ENCODE assay signal across 26 cellular contexts in the genomic region with DNA sequence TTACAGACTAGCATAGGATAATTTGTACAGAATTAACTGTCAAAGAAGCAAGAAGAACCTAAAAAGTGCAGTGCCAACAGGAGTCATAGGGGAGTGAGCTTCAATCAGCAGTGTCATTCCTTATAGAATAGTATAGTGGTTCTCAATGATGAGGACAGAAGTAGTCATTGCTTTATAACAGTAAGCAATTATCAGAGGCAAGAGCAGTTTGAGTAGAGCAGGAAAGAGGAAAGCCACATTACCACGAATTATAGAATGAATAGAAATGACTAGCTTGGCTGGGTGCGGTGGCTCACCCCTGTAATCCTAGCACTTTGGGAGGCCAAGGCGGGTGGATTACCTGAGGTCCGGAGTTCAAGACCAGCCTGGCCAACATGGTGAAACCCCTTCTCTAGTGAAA.
DNase-seq lines count a peak whose midpoint lies in the region; ATAC-seq, FAIRE-seq and TF ChIP-seq lines count a peak whose summit lies in the region.
"Had no signal": no experiment of that assay in that cellular context is flagged by ENCODE, and none has a peak within 500 bp of the region (broad histone marks: within the 10 kb centered on the region; RNA-seq: fewer than 3 reads in every experiment).

No MANE protein-coding gene starts in this region.

- no peak overlapping the region for H3K4me3 Mint-ChIP-seq in mesothelial cell of epicardium
- H3K4me3 Mint-ChIP-seq: CD14-positive monocyte; CD4-positive, alpha-beta T cell; CD8-positive, alpha-beta memory T cell; GM23338; HFFc6 had no signal

- H3K79me2 ChIP-seq in Loucy (ENCODE audit: insufficient read depth, low read length) = no peaks in the 10 kb centered on the region

- FAIRE-seq in H54 (lab: Jason Lieb, UNC) = peak; percentile 20
- FAIRE-seq: A549, D721Med, GM12891, GM18507 had no signal

- TF ChIP-seq POLR2A in H54 (IDR thresholded peaks at IDR 0.05; ENCODE audit: low read depth, low read length) = no peak

- H3K9ac ChIP-seq in Loucy (ENCODE audit: low read depth, low read length, poor library complexity, severe bottlenecking) = peak overlapping the region; percentile 48
- H3K9ac ChIP-seq: BLaER1 treated with 17β-estradiol and CSF1 and Interleukin-3, amounts not matched to agents 10 nM and 100 nM had no signal

- TF ChIP-seq CTCF in Loucy (conservative IDR thresholded peaks at IDR 0.05; ENCODE audit: low read length) (no peak), mesothelial cell of epicardium (IDR thresholded peaks at IDR 0.05; ENCODE audit: unreplicated experiment) (no peak)

- H4K20me1 ChIP-seq in Loucy (ENCODE audit: insufficient read depth, low read length, poor library complexity, severe bottlenecking) = no peaks in the 10 kb centered on the region
- H4K20me1 ChIP-seq: BLaER1 treated with 17β-estradiol and CSF1 and Interleukin-3, amounts not matched to agents 10 nM and 100 nM had no signal

- H3K36me3 Mint-ChIP-seq in activated naive CD4-positive, alpha-beta T cell treated with anti-CD3 and anti-CD28 coated beads, Interleukin-2, amount 50 U/mL, for 72 hours = no peaks in the 10 kb centered on the region
- peaks cover 12% of the 10 kb centered on the region for H3K36me3 Mint-ChIP-seq in mesothelial cell of epicardium
- H3K36me3 Mint-ChIP-seq: CD14-positive monocyte had no signal

- no peaks in the 10 kb centered on the region for H3K9me3 Mint-ChIP-seq in activated naive CD4-positive, alpha-beta T cell treated with anti-CD3 and anti-CD28 coated beads, Interleukin-2, amount 50 U/mL, for 72 hours
- H3K9me3 Mint-ChIP-seq in mesothelial cell of epicardium = no peaks in the 10 kb centered on the region
- H3K9me3 Mint-ChIP-seq: CD4-positive, alpha-beta T cell had no signal

- H3K9me2 ChIP-seq in Loucy (replicated peaks; ENCODE audit: low read depth, low read length) = no peaks in the 10 kb centered on the region

- no peak overlapping the region for H3K27ac Mint-ChIP-seq in activated naive CD4-positive, alpha-beta T cell treated with anti-CD3 and anti-CD28 coated beads, Interleukin-2, amount 50 U/mL, for 72 hours
- H3K27ac Mint-ChIP-seq in mesothelial cell of epicardium = peak overlapping the region; percentile 5
- H3K27ac Mint-ChIP-seq: CD14-positive monocyte; CD4-positive, alpha-beta T cell; CD8-positive, alpha-beta memory T cell; GM23338; HFFc6 had no signal

- no peaks in the 10 kb centered on the region for H3F3A ChIP-seq in Loucy (ENCODE audit: low read depth)

- no peak overlapping the region for H3K4me3 ChIP-seq in Loucy (ENCODE audit: low read length, poor library complexity, severe bottlenecking)
- H3K4me3 ChIP-seq: A549; BLaER1 treated with 17β-estradiol and CSF1 and Interleukin-3, amounts not matched to agents 10 nM and 100 nM; GM23338; HAP-1 had no signal

- ATAC-seq in activated naive CD4-positive, alpha-beta T cell treated with anti-CD3 and anti-CD28 coated beads, Interleukin-2, amount 50 U/mL, for 72 hours = peak; percentile 39 to 50
- no peak for ATAC-seq in HG02678 (IDR thresholded peaks at IDR 0.05; ENCODE audit: unreplicated experiment)
- ATAC-seq: A549, GM23338 had no signal

- no peaks in the 10 kb centered on the region; the same call in 1 of the 2 replicates for H3K9me3 ChIP-seq in Loucy (ENCODE audit: insufficient read depth, low read depth, low read length)
- H3K9me3 ChIP-seq: BE2C, HAP-1 had no signal

- H2AFZ ChIP-seq in Loucy (ENCODE audit: low read length) = no peak overlapping the region
- H2AFZ ChIP-seq: GM23338 had no signal

- H3K27me3 Mint-ChIP-seq in mesothelial cell of epicardium (ENCODE audit: low read depth) = no peaks in the 10 kb centered on the region
- H3K27me3 Mint-ChIP-seq: CD4-positive, alpha-beta T cell had no signal

- H3K4me2 ChIP-seq in Loucy (ENCODE audit: low read depth, low read length, poor library complexity, severe bottlenecking) = peak overlapping the region; percentile 54
- H3K4me2 ChIP-seq: A549; BLaER1 treated with 17β-estradiol and CSF1 and Interleukin-3, amounts not matched to agents 10 nM and 100 nM; GM23338 had no signal

- no peaks in the 10 kb centered on the region for H3K36me3 ChIP-seq in Loucy (ENCODE audit: insufficient read depth, low read length)
- H3K36me3 ChIP-seq: BE2C; BLaER1 treated with 17β-estradiol and CSF1 and Interleukin-3, amounts not matched to agents 10 nM and 100 nM; HAP-1 had no signal

- no peak for DNase-seq in activated naive CD4-positive, alpha-beta T cell treated with anti-CD3 and anti-CD28 coated beads, Interleukin-2, amount 50 U/mL, for 72 hours (ENCODE audit: low spot score in 2 of 2)
- DNase-seq in activated naive CD4-positive, alpha-beta T cell treated with Interleukin-2 at 50 U/mL for 16 hours = no peak
- no peak for DNase-seq in H54 (ENCODE audit: insufficient read length, low spot score)
- DNase-seq in mesothelial cell of epicardium (ENCODE audit: low spot score in 2 of 2, unreplicated experiment in 2 of 2) = no peak
- no peak for DNase-seq in activated CD4-positive, alpha-beta T cell treated with anti-CD3 and anti-CD28 coated beads, Interleukin-2, amount 50 U/mL, for 4 hours
- DNase-seq: 8988T; ACHN; AML-193; BE2C; CD4-positive, alpha-beta T cell; CD8-positive, alpha-beta memory T cell; DMS 273 treated with DMSO at 0.1 percent for 48 hours; DMS53; DMS79 treated with DMSO at 0.1 percent for 48 hours; GF-D8; HFFc6 had no signal

- peaks cover 43% of the 10 kb centered on the region for H3K4me1 Mint-ChIP-seq in mesothelial cell of epicardium
- H3K4me1 Mint-ChIP-seq: CD14-positive monocyte; CD8-positive, alpha-beta memory T cell had no signal

- peaks cover 14% of the 10 kb centered on the region for H3K4me1 ChIP-seq in Loucy (ENCODE audit: insufficient read depth, low read length, poor library complexity, severe bottlenecking)
- H3K4me1 ChIP-seq: A549, BE2C, HAP-1 had no signal

- H3K27me3 ChIP-seq in Loucy (ENCODE audit: insufficient read depth, low read length, poor library complexity, severe bottlenecking) = no peaks in the 10 kb centered on the region
- H3K27me3 ChIP-seq: BE2C; BLaER1 treated with 17β-estradiol and CSF1 and Interleukin-3, amounts not matched to agents 10 nM and 100 nM had no signal
